13 cellular contexts compared by ENCODE assay signal in genomic region chr5:146426305-146426704, GRCh38.
"Had no signal": no experiment of that assay in that cellular context is flagged by ENCODE, and none has a peak within 500 bp of the region (broad histone marks: within the 10 kb centered on the region; RNA-seq: fewer than 3 reads in every experiment).

No MANE protein-coding gene starts in this region.

- ATAC-seq: activated CD8-positive, alpha-beta T cell treated with anti-CD3 and anti-CD28 coated beads, Interleukin-2, amount 10 ng/mL, durations not matched to agents 7 days and 5 days had no signal

- FAIRE-seq: endometrium had no signal

- H3K4me1 ChIP-seq: left lung, upper lobe of right lung had no signal

- H3K9me3 ChIP-seq: left lung, upper lobe of right lung had no signal

- H3K4me3 ChIP-seq: coronary artery, left lung, upper lobe of right lung had no signal

- H3K27me3 ChIP-seq: brain microvascular endothelial cell, upper lobe of right lung had no signal

- H3K36me3 ChIP-seq: brain microvascular endothelial cell, left lung, upper lobe of right lung had no signal

- DNase-seq: activated CD4-positive, alpha-beta T cell treated with anti-CD3 and anti-CD28 coated beads, Interleukin-2, amount 10 ng/mL, durations not matched to agents 24 days and 14 days; activated CD8-positive, alpha-beta T cell treated with anti-CD3 and anti-CD28 coated beads, Interleukin-2, amount 10 ng/mL, durations not matched to agents 7 days and 5 days; activated T-cell treated with anti-CD3 and anti-CD28 coated beads, Interleukin-2, amount 50 U/mL, for 4 hours; aorta; brain microvascular endothelial cell; erythroblast; head of caudate nucleus; left lung; nucleus accumbens; T-helper 9 cell; upper lobe of right lung had no signal

- H3K27ac ChIP-seq: brain microvascular endothelial cell, coronary artery, left lung, upper lobe of right lung had no signal
